ENCODE assay signal across 11 cellular contexts in the genomic region with DNA sequence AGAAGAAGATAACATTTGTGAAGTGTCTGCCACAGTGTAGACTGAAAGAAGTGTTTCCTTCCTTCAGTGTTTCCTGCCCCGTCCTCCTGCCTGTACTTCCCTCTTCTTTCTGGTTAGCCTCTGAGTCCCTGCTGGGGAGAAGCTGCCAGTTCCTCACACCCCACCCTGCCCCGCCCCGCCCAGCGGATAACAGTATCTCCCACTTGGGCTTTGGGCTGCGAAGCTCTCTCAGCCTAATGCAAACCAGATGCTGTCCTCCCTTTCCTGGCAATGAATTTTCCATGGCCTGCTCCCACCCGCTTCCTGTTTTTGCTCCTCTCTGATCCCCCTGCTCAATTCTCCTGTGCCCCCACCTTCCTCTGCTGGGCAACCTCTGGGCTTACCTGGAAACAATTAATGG. TPM values are rescaled to one million over a fixed set of nuclear protein-coding genes. Genes with fewer than 3 reads are reported as not detected.
DNase-seq lines count a peak whose midpoint lies in the region; ATAC-seq, FAIRE-seq and TF ChIP-seq lines count a peak whose summit lies in the region.
"Had no signal": no experiment of that assay in that cellular context is flagged by ENCODE, and none has a peak within 500 bp of the region (broad histone marks: within the 10 kb centered on the region; RNA-seq: fewer than 3 reads in every experiment).

No MANE protein-coding gene starts in this region.

- no peak for TF ChIP-seq RAD21 in H1 (IDR thresholded peaks at IDR 0.05 in 1 of 2, conservative IDR thresholded peaks at IDR 0.05 in 1 of 2; ENCODE audit: low read depth in 2 of 2, low read length in 2 of 2)

- H2BK15ac ChIP-seq in H1 (ENCODE audit: low read length) = peak overlapping the region; percentile 46; the same call in 1 of the 2 replicates

- H3K14ac ChIP-seq in H1 (ENCODE audit: insufficient read length) = no peak overlapping the region

- H3K36me3 ChIP-seq in H1 (ENCODE audit: control insufficient read depth in 2 of 4, insufficient read depth in 4 of 4, low read length in 3 of 4) (no peaks in the 10 kb centered on the region), mesodermal cell (ENCODE audit: control insufficient read depth, insufficient read depth, low read length) (no peaks in the 10 kb centered on the region), uterus (no peaks in the 10 kb centered on the region)

- H2BK120ac ChIP-seq in H1 (replicated peaks; ENCODE audit: low read depth, low read length) = no peak overlapping the region

- H3K4me1 ChIP-seq in H1 (replicated peaks in 1 of 4; ENCODE audit: control insufficient read depth in 3 of 4, insufficient read depth in 4 of 4, low read length in 3 of 4) = peaks cover 6 to 22% (median 18%) of the 10 kb centered on the region in 4 experiments
- H3K4me1 ChIP-seq in mesodermal cell (ENCODE audit: control insufficient read depth, insufficient read depth, low read length, poor library complexity, severe bottlenecking) = peaks cover 16% of the 10 kb centered on the region
- peaks cover 13 to 28% of the 10 kb centered on the region in 2 donors for H3K4me1 ChIP-seq in uterus

- peaks cover 1 to 4% of the 10 kb centered on the region in 2 donors for H3K36me3 Mint-ChIP-seq in activated T-cell treated with anti-CD3 and anti-CD28 coated beads, Interleukin-2, amount 50 U/mL, for 72 hours (ENCODE audit: insufficient read depth in 2 of 2)

- no peaks in the 10 kb centered on the region for H3K79me2 ChIP-seq in H1 (ENCODE audit: control insufficient read depth in 1 of 2, insufficient read depth in 2 of 2, low read length in 2 of 2)

- H3K27ac ChIP-seq in H1 (ENCODE audit: low read depth, low read length) (no peak overlapping the region), mesodermal cell (ENCODE audit: low read depth, low read length, severe bottlenecking) (peak overlapping the region; percentile 84), uterus (peak overlapping the region; percentile 93 to 95)
- H3K27ac ChIP-seq: 22Rv1 had no signal

- CTCF ChIA-PET in H1 (lab: Charles Lee; ENCODE audit: partially characterized antibody) = interaction anchor here (0.6 to 9.2 kb wide), 4 partner anchors 20 to 185 kb away, joined by 4 to 225 read pairs (median 35); no protein-coding TSS in a partner anchor

- no peak for ATAC-seq in activated T-cell treated with anti-CD3 and anti-CD28 coated beads, Interleukin-2, amount 50 U/mL, for 72 hours (replicated peaks in 1 of 2)
- ATAC-seq: stimulated activated naive CD8-positive, alpha-beta T cell treated with anti-CD3 and anti-CD28 coated beads, Interleukin-15, Interleukin-2, amounts not matched to agents 100 U/mL and 50 U/mL, for 24 hours had no signal

- no peak overlapping the region for H2AK5ac ChIP-seq in H1 (ENCODE audit: low read depth, low read length)

- no peaks in the 10 kb centered on the region for H4K20me1 ChIP-seq in H1 (replicated peaks in 1 of 2; ENCODE audit: control insufficient read depth in 1 of 2, insufficient read depth in 2 of 2, low read length in 2 of 2)

- H3K4me1 Mint-ChIP-seq in activated T-cell treated with anti-CD3 and anti-CD28 coated beads, Interleukin-2, amount 50 U/mL, for 72 hours (ENCODE audit: low read depth) = peaks cover 9% of the 10 kb centered on the region

- no peak overlapping the region for H2BK5ac ChIP-seq in H1 (ENCODE audit: low read depth, low read length)

- H2BK12ac ChIP-seq in H1 (ENCODE audit: low read depth, low read length) = peak overlapping the region; percentile 68; the same call in 1 of the 2 replicates

- DNase-seq in DMS 273 (lab: John Stamatoyannopoulos, UW; ENCODE audit: unreplicated experiment) (peak; percentile 29), DMS 273 treated with DMSO at 0.1 percent for 48 hours (lab: John Stamatoyannopoulos, UW) (no peak), H1 (ENCODE audit: low read depth in 1 of 2, low spot score in 2 of 2) (peak in 1 of 2 experiments; percentile 33), uterus (peak; percentile 94 to 97), foreskin melanocyte (no peak), GM12892 (ENCODE audit: insufficient read length) (no peak)
- DNase-seq in activated T-cell treated with anti-CD3 and anti-CD28 coated beads, Interleukin-2, amount 50 U/mL, for 72 hours = no peak
- DNase-seq: NCI-H2107; stimulated activated naive CD8-positive, alpha-beta T cell treated with anti-CD3 and anti-CD28 coated beads, Interleukin-15, Interleukin-2, amounts not matched to agents 100 U/mL and 50 U/mL, for 24 hours had no signal

- H4K91ac ChIP-seq in H1 (replicated peaks; ENCODE audit: insufficient read length, low read length) = no peak overlapping the region

- FAIRE-seq in H1 (lab: Jason Lieb, UNC) (no peak), GM12892 (lab: Jason Lieb, UNC) (no peak)

- no peak overlapping the region for H2BK20ac ChIP-seq in H1 (ENCODE audit: low read length)

- TF ChIP-seq CTCF in H1 (IDR thresholded peaks at IDR 0.05; ENCODE audit: control extremely low read depth in 1 of 3, insufficient read depth in 1 of 3, low read depth in 1 of 3, low read length in 3 of 3) (no peak), uterus (IDR thresholded peaks at IDR 0.05) (peak in 1 of 4 experiments; percentile 29)

- H3K27ac Mint-ChIP-seq in activated T-cell treated with anti-CD3 and anti-CD28 coated beads, Interleukin-2, amount 50 U/mL, for 72 hours = no peak overlapping the region

- TF ChIP-seq POLR2A in H1 (IDR thresholded peaks at IDR 0.05; ENCODE audit: control extremely low read depth in 1 of 2, low read depth in 2 of 2, low read length in 2 of 2) = no peak
- TF ChIP-seq POLR2A in uterus (IDR thresholded peaks at IDR 0.05) = peak; percentile 18 to 28
- TF ChIP-seq POLR2A in GM12892 (IDR thresholded peaks at IDR 0.05; ENCODE audit: low read depth, low read length) = no peak

- no peak overlapping the region; the same call in 1 of the 2 replicates for H3K18ac ChIP-seq in H1 (ENCODE audit: extremely low read depth, low read length)

- H3K9ac ChIP-seq in H1 (replicated peaks in 1 of 4; ENCODE audit: extremely low read depth in 1 of 4, low read depth in 3 of 4, low read length in 3 of 4) = no peak overlapping the region

- H4K5ac ChIP-seq in H1 (ENCODE audit: insufficient read length, low read depth, low read length) = no peak overlapping the region

- H3K27me3 ChIP-seq in H1 (replicated peaks in 1 of 4; ENCODE audit: control insufficient read depth in 3 of 4, extremely low read depth in 1 of 4, insufficient read depth in 3 of 4, low read length in 3 of 4) = peaks cover 0 to 18% (median 13%) of the 10 kb centered on the region in 4 experiments; a peak in 6 of 7 replicates
- no peaks in the 10 kb centered on the region for H3K27me3 ChIP-seq in uterus

- no peak overlapping the region for H2AFZ ChIP-seq in H1 (ENCODE audit: low read length)

- H3K4me3 ChIP-seq in H1 (ENCODE audit: extremely low read depth in 1 of 4, insufficient read depth in 2 of 4, low read depth in 3 of 4, low read length in 4 of 4) (no peak overlapping the region), mesodermal cell (ENCODE audit: extremely low read depth, insufficient read depth, low read length, poor library complexity, severe bottlenecking) (no peak overlapping the region), uterus (no peak overlapping the region)

- H3K9me3 Mint-ChIP-seq in activated T-cell treated with anti-CD3 and anti-CD28 coated beads, Interleukin-2, amount 50 U/mL, for 72 hours = no peaks in the 10 kb centered on the region

- H3K9me3 ChIP-seq in H1 (ENCODE audit: insufficient read depth in 2 of 2, low read depth in 1 of 2, low read length in 1 of 2) (no peaks in the 10 kb centered on the region), mesodermal cell (ENCODE audit: control insufficient read depth, low read length) (no peaks in the 10 kb centered on the region), uterus (no peaks in the 10 kb centered on the region)

- no peak overlapping the region for H4K8ac ChIP-seq in H1 (ENCODE audit: extremely low read depth, insufficient read depth, low read length)

- no peak for TF ChIP-seq EP300 in H1 (IDR thresholded peaks at IDR 0.05; ENCODE audit: borderline replicate concordance in 1 of 2, low read depth in 2 of 2, low read length in 2 of 2)

- H3K23ac ChIP-seq in H1 (ENCODE audit: insufficient read length) = no peak overlapping the region

- H3K27me3 Mint-ChIP-seq in activated T-cell treated with anti-CD3 and anti-CD28 coated beads, Interleukin-2, amount 50 U/mL, for 72 hours (ENCODE audit: low read depth) = peaks cover 34% of the 10 kb centered on the region

- H3K4ac ChIP-seq in H1 (replicated peaks; ENCODE audit: insufficient read length, low read depth, low read length) = no peak overlapping the region

- peaks cover 4% of the 10 kb centered on the region; the same call in 1 of the 2 replicates for H3K23me2 ChIP-seq in H1 (ENCODE audit: low read depth, low read length)

- no peak overlapping the region for H3K4me2 ChIP-seq in H1 (ENCODE audit: insufficient read depth in 1 of 2, low read depth in 2 of 2, low read length in 2 of 2)

- intact Hi-C loops in uterus (cut with DNase I; ENCODE audit: low total_unique reads) = no loop called here

- POLR2A ChIA-PET in H1 (lab: Charles Lee; ENCODE audit: partially characterized antibody) = interaction anchor here (1.0 to 2.6 kb wide), 5 partner anchors 9 to 50 kb away, joined by 3 to 9 read pairs (median 7); no protein-coding TSS in a partner anchor

- no peaks in the 10 kb centered on the region for H3K79me1 ChIP-seq in H1 (ENCODE audit: low read depth, low read length)

- no peak overlapping the region for H3K4me3 Mint-ChIP-seq in activated T-cell treated with anti-CD3 and anti-CD28 coated beads, Interleukin-2, amount 50 U/mL, for 72 hours

- 83% methylated on average over 5 of the region's 6 CpGs; no CpG with 5 or more reads in 1 of the 2 experiments for WGBS in H1 (ENCODE audit: extremely low coverage in 1 of 2, insufficient coverage in 1 of 2, insufficient read length in 1 of 2, insufficient replicate concordance in 2 of 2, low coverage in 1 of 2, low lambda C conversion rate in 2 of 2, missing lambda C conversion rate in 1 of 2), 2 experiments
- 66% methylated on average over 6 of the region's 6 CpGs; no CpG with 5 or more reads in 1 of the 2 experiments for WGBS in mesodermal cell (ENCODE audit: insufficient coverage in 2 of 2), 2 experiments

- no peak overlapping the region for H3K56ac ChIP-seq in H1 (replicated peaks; ENCODE audit: insufficient read length, low read depth, low read length)

RNA-seq across cellular contexts. Expression of a gene that starts 5.2 kb away (rescaled TPM):
- total RNA-seq in H1 (2021; fragmentation: NEBNext Ultra II Directional; extraction: Animal tissue kit (Norgen Biotek cat#: 25700)) = 5.7 and 6.8 TPM in 2 replicates
- polyA plus RNA-seq in H1 (2011; rRNA removed) = 7.9 and 10.8 TPM in 2 replicates
- polyA plus RNA-seq in H1 (2011; cell fraction: cytosol; rRNA removed) = 7.0 TPM
- polyA plus RNA-seq in H1 (2011; cell fraction: nucleus; rRNA removed) = 9.4 TPM
- polyA plus RNA-seq in H1 (2012, experiment 1 of 2) = 5.8 to 13.8 TPM (median 7.0 TPM) in 4 replicates
- polyA plus RNA-seq in H1 (2012, experiment 2 of 2) = 62.0 TPM
- 4.5 TPM for polyA plus RNA-seq in H1 (2013, experiment 1 of 2)
- polyA plus RNA-seq in H1 (2013, experiment 2 of 2) = 6.3 TPM
- polyA minus RNA-seq in H1 (2011; rRNA and poly(A)+ RNA removed) = 3.0 and 3.2 TPM in 2 replicates
- polyA minus RNA-seq in H1 (2011; cell fraction: cytosol; rRNA and poly(A)+ RNA removed) = 6.1 TPM
- polyA minus RNA-seq in H1 (2011; cell fraction: nucleus; rRNA and poly(A)+ RNA removed) = 4.5 TPM
- polyA plus RNA-seq in mesodermal cell (2013, experiment 1 of 2) = 6.9 TPM
- polyA plus RNA-seq in mesodermal cell (2013, experiment 2 of 2) = 5.0 TPM
- 10 to 100 TPM; 12.6 to 60.3 (median 26.8) TPM for total RNA-seq in uterus
- total RNA-seq in activated T-cell treated with anti-CD3 and anti-CD28 coated beads, Interleukin-2, amount 50 U/mL, for 72 hours = under 1 TPM; 0.34 to 0.49 TPM
- polyA plus RNA-seq in GM12892 (2012; ENCODE audit: missing spikeins) = not detected

RNA-seq across cellular contexts. Expression of a gene that starts 27.6 kb away (rescaled TPM):
- total RNA-seq in H1 (2021; fragmentation: NEBNext Ultra II Directional; extraction: Animal tissue kit (Norgen Biotek cat#: 25700)) = 0.22 and 0.23 TPM in 2 replicates
- 0.62 and 1.4 TPM in 2 replicates for polyA plus RNA-seq in H1 (2011; rRNA removed)
- 1.7 TPM for polyA plus RNA-seq in H1 (2011; cell fraction: cytosol; rRNA removed)
- 3.9 TPM for polyA plus RNA-seq in H1 (2011; cell fraction: nucleus; rRNA removed)
- 0.43 to 0.91 TPM (median 0.72 TPM) in 4 replicates for polyA plus RNA-seq in H1 (2012, experiment 1 of 2)
- 1.0 TPM for polyA plus RNA-seq in H1 (2012, experiment 2 of 2)
- polyA plus RNA-seq in H1 (2013, experiment 1 of 2) = 0.08 TPM
- 0.09 TPM for polyA plus RNA-seq in H1 (2013, experiment 2 of 2)
- polyA minus RNA-seq in H1 (2011; rRNA and poly(A)+ RNA removed) = 0.95 and 1.1 TPM in 2 replicates
- 0.81 TPM for polyA minus RNA-seq in H1 (2011; cell fraction: cytosol; rRNA and poly(A)+ RNA removed)
- polyA minus RNA-seq in H1 (2011; cell fraction: nucleus; rRNA and poly(A)+ RNA removed) = 2.9 TPM
- 0.55 TPM for polyA plus RNA-seq in mesodermal cell (2013, experiment 1 of 2)
- 0.35 TPM for polyA plus RNA-seq in mesodermal cell (2013, experiment 2 of 2)
- total RNA-seq in uterus = 10 to 100 TPM in 1 of 4 donors, 1 to 10 TPM in 3; 3.3 to 11.1 (median 3.9) TPM
- 1 to 10 TPM; 1.9 to 4.1 TPM for total RNA-seq in activated T-cell treated with anti-CD3 and anti-CD28 coated beads, Interleukin-2, amount 50 U/mL, for 72 hours
- 1.1 TPM for polyA plus RNA-seq in GM12892 (2012; ENCODE audit: missing spikeins)

RNA-seq across cellular contexts. Expression of a gene that starts 31.2 kb away (rescaled TPM):
- total RNA-seq in H1 (2021; fragmentation: NEBNext Ultra II Directional; extraction: Animal tissue kit (Norgen Biotek cat#: 25700)) = 40.2 and 43.8 TPM in 2 replicates
- 76.3 and 113 TPM in 2 replicates for polyA plus RNA-seq in H1 (2011; rRNA removed)
- 75.7 TPM for polyA plus RNA-seq in H1 (2011; cell fraction: cytosol; rRNA removed)
- polyA plus RNA-seq in H1 (2011; cell fraction: nucleus; rRNA removed) = 349 TPM
- polyA plus RNA-seq in H1 (2012, experiment 1 of 2) = 35.5 to 56.1 TPM (median 47.0 TPM) in 4 replicates
- polyA plus RNA-seq in H1 (2012, experiment 2 of 2) = 45.1 TPM
- 69.5 TPM for polyA plus RNA-seq in H1 (2013, experiment 1 of 2)
- 71.8 TPM for polyA plus RNA-seq in H1 (2013, experiment 2 of 2)
- polyA minus RNA-seq in H1 (2011; rRNA and poly(A)+ RNA removed) = 31.1 and 40.9 TPM in 2 replicates
- 34.5 TPM for polyA minus RNA-seq in H1 (2011; cell fraction: cytosol; rRNA and poly(A)+ RNA removed)
- 39.8 TPM for polyA minus RNA-seq in H1 (2011; cell fraction: nucleus; rRNA and poly(A)+ RNA removed)
- polyA plus RNA-seq in mesodermal cell (2013, experiment 1 of 2) = 18.2 TPM
- polyA plus RNA-seq in mesodermal cell (2013, experiment 2 of 2) = 12.8 TPM
- 10 to 100 TPM; 18.2 to 74.6 (median 32.0) TPM for total RNA-seq in uterus
- 10 to 100 TPM; 14.7 to 22.3 TPM for total RNA-seq in activated T-cell treated with anti-CD3 and anti-CD28 coated beads, Interleukin-2, amount 50 U/mL, for 72 hours
- 3.9 TPM for polyA plus RNA-seq in GM12892 (2012; ENCODE audit: missing spikeins)

RNA-seq across cellular contexts. Expression of a gene that starts 44.9 kb away (rescaled TPM):
- total RNA-seq in H1 (2021; fragmentation: NEBNext Ultra II Directional; extraction: Animal tissue kit (Norgen Biotek cat#: 25700)) = 1,461 and 1,535 TPM in 2 replicates
- polyA plus RNA-seq in H1 (2011; rRNA removed) = 895 and 1,153 TPM in 2 replicates
- polyA plus RNA-seq in H1 (2011; cell fraction: cytosol; rRNA removed) = 859 TPM
- 858 TPM for polyA plus RNA-seq in H1 (2011; cell fraction: nucleus; rRNA removed)
- polyA plus RNA-seq in H1 (2012, experiment 1 of 2) = 2,371 to 2,868 TPM (median 2,459 TPM) in 4 replicates
- polyA plus RNA-seq in H1 (2012, experiment 2 of 2) = 3,437 TPM
- 1,345 TPM for polyA plus RNA-seq in H1 (2013, experiment 1 of 2)
- polyA plus RNA-seq in H1 (2013, experiment 2 of 2) = 1,427 TPM
- 388 and 391 TPM in 2 replicates for polyA minus RNA-seq in H1 (2011; rRNA and poly(A)+ RNA removed)
- polyA minus RNA-seq in H1 (2011; cell fraction: cytosol; rRNA and poly(A)+ RNA removed) = 705 TPM
- polyA minus RNA-seq in H1 (2011; cell fraction: nucleus; rRNA and poly(A)+ RNA removed) = 403 TPM
- 1,624 TPM for polyA plus RNA-seq in mesodermal cell (2013, experiment 1 of 2)
- 1,415 TPM for polyA plus RNA-seq in mesodermal cell (2013, experiment 2 of 2)
- 1,000 to 10,000 TPM in 3 of 4 donors, 100 to 1,000 TPM in 1; 402 to 1,927 (median 1,615) TPM for total RNA-seq in uterus
- 1,000 to 10,000 TPM; 1,135 to 1,244 TPM for total RNA-seq in activated T-cell treated with anti-CD3 and anti-CD28 coated beads, Interleukin-2, amount 50 U/mL, for 72 hours
- polyA plus RNA-seq in GM12892 (2012; ENCODE audit: missing spikeins) = 1,700 TPM

Comparison
In these comparisons a context has a peak if more than half of its experiments do, and no peak if none do; other contexts are left out.
1. DNase-seq: peak in DMS 273 (single experiment) and uterus (2 of 2); none in DMS 273 treated with DMSO at 0.1 percent for 48 hours (single experiment), activated T-cell treated with anti-CD3 and anti-CD28 coated beads, Interleukin-2, amount 50 U/mL, for 72 hours (0 of 2), foreskin melanocyte (single experiment) and GM12892 (single experiment).
2. POLR2A ChIP-seq: peak in uterus (2 of 2); none in H1 (0 of 2) and GM12892 (single experiment).